In the genomic region with DNA sequence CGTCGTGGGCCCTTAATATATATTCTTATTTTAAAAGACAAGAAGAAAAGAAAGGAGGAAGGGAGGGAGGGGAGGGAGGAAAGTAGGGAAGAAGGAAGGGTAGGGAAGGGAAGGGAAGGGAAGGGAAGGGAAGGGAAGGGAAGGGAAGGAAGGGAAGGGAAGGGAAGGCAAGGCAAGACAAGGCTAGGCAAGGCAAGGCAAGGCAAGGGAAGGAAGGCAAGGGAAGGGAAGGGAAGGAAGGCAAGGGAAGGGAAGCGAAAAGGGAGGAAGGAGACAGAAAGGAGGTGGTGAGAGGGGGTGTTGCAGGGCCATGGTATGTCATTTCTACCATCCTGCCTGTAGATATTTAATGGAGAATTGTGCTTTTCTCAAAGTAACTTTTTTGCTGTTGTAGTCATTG, we compare ENCODE assay signal across 34 cellular contexts.
"Had no signal": no experiment of that assay in that cellular context is flagged by ENCODE, and none has a peak within 500 bp of the region (broad histone marks: within the 10 kb centered on the region; RNA-seq: fewer than 3 reads in every experiment).

No MANE protein-coding gene starts in this region.

- H3K4me3 ChIP-seq: adrenal gland, ascending aorta, body of pancreas, breast epithelium, cardiac muscle cell had no signal

- H3K27me3 ChIP-seq: adrenal gland, ascending aorta, body of pancreas, brain microvascular endothelial cell, breast epithelium, cardiac muscle cell had no signal

- H3K4me1 ChIP-seq: adrenal gland, ascending aorta, body of pancreas, breast epithelium had no signal

- H3K36me3 ChIP-seq: adrenal gland, ascending aorta, brain microvascular endothelial cell, breast epithelium, cardiac muscle cell had no signal

- H3K9me3 ChIP-seq: adrenal gland, ascending aorta, body of pancreas had no signal

- ATAC-seq: activated naive CD4-positive, alpha-beta T cell treated with anti-CD3 and anti-CD28 coated beads, Interleukin-2, amount 50 U/mL, for 72 hours; activated naive CD8-positive, alpha-beta T cell treated with anti-CD3 and anti-CD28 coated beads, Interleukin-2, amount 50 U/mL, for 24 hours; activated T-cell treated with anti-CD3 and anti-CD28 coated beads, Interleukin-2, amount 50 U/mL, for 4 hours; activated T-cell treated with anti-CD3 and anti-CD28 coated beads, Interleukin-2, amount 50 U/mL, for 72 hours; activated T-helper 17 cell treated with anti-CD3 and anti-CD28 coated beads, Interleukin-2, amount 50 U/mL, for 72 hours; body of pancreas had no signal

- H3K27ac ChIP-seq: adrenal gland, ascending aorta, body of pancreas, brain microvascular endothelial cell, breast epithelium, cardiac muscle cell had no signal

- FAIRE-seq: astrocyte, bronchial epithelial cell had no signal

- DNase-seq: activated effector memory CD4-positive, alpha-beta T cell treated with anti-CD3 and anti-CD28 coated beads, Interleukin-2, amount 50 U/mL, for 16 hours; activated effector memory CD4-positive, alpha-beta T cell treated with Interleukin-2 at 50 U/mL for 16 hours; activated gamma-delta T cell; activated gamma-delta T cell treated with Interleukin-2 at 50 U/mL for 16 hours; activated naive CD4-positive, alpha-beta T cell; activated naive CD4-positive, alpha-beta T cell treated with anti-CD3 and anti-CD28 coated beads for 36 hours; activated naive CD4-positive, alpha-beta T cell treated with anti-CD3 and anti-CD28 coated beads, Interleukin-2, amount 10 ng/mL, durations not matched to agents 7 days and 5 days; activated naive CD4-positive, alpha-beta T cell treated with anti-CD3 and anti-CD28 coated beads, Interleukin-2, amount 50 U/mL, for 16 hours; activated naive CD4-positive, alpha-beta T cell treated with Interleukin-2 at 50 U/mL for 16 hours; activated naive CD8-positive, alpha-beta T cell treated with anti-CD3 and anti-CD28 coated beads for 36 hours; activated naive CD8-positive, alpha-beta T cell treated with anti-CD3 and anti-CD28 coated beads, Interleukin-2, amount 10 ng/mL, durations not matched to agents 7 days and 5 days; activated naive CD8-positive, alpha-beta T cell treated with anti-CD3 and anti-CD28 coated beads, Interleukin-2, amount 50 U/mL, for 24 hours; activated T-cell treated with anti-CD3 and anti-CD28 coated beads, Interleukin-2, amount 50 U/mL, for 1 hour; activated T-cell treated with anti-CD3 and anti-CD28 coated beads, Interleukin-2, amount 50 U/mL, for 24 hours; activated T-cell treated with anti-CD3 and anti-CD28 coated beads, Interleukin-2, amount 50 U/mL, for 4 hours; activated T-cell treated with anti-CD3 and anti-CD28 coated beads, Interleukin-2, amount 50 U/mL, for 48 hours; activated T-cell treated with anti-CD3 and anti-CD28 coated beads, Interleukin-2, amount 50 U/mL, for 72 hours; adrenal gland; amniotic stem cell; amygdala; anterior cingulate cortex; aorta; body of pancreas; brain microvascular endothelial cell; caudate nucleus; central memory CD4-positive, alpha-beta T cell; cerebellar nuclear complex had no signal
